Comparison of ENCODE assay signal across 1 cellular context in the genomic region with DNA sequence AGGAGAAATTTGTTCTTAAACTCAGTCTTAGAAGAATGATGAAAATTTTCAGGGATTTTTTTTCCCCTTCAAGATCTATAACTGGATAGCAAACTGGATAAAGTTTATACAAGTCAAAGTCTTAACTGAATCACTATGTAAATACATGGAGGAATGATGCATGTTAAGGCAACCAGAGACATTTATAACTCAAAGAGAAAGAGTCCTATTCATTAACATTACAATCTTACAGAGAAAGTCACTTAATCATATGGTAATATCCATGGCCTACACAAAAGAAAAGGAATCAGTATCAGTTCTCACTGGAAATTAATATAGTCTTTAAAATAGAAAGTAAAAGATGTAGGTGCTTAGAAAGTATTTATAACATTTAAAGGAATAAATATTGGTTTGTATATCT.
TF ChIP-seq lines count a peak whose summit lies in the region.

No MANE protein-coding gene starts in this region.

TF ChIP-seq in H1, 55 proteins besides CTCF, POLR2A, EP300 and RAD21 (continued from another document):
- TF ChIP-seq, protein P1, sequence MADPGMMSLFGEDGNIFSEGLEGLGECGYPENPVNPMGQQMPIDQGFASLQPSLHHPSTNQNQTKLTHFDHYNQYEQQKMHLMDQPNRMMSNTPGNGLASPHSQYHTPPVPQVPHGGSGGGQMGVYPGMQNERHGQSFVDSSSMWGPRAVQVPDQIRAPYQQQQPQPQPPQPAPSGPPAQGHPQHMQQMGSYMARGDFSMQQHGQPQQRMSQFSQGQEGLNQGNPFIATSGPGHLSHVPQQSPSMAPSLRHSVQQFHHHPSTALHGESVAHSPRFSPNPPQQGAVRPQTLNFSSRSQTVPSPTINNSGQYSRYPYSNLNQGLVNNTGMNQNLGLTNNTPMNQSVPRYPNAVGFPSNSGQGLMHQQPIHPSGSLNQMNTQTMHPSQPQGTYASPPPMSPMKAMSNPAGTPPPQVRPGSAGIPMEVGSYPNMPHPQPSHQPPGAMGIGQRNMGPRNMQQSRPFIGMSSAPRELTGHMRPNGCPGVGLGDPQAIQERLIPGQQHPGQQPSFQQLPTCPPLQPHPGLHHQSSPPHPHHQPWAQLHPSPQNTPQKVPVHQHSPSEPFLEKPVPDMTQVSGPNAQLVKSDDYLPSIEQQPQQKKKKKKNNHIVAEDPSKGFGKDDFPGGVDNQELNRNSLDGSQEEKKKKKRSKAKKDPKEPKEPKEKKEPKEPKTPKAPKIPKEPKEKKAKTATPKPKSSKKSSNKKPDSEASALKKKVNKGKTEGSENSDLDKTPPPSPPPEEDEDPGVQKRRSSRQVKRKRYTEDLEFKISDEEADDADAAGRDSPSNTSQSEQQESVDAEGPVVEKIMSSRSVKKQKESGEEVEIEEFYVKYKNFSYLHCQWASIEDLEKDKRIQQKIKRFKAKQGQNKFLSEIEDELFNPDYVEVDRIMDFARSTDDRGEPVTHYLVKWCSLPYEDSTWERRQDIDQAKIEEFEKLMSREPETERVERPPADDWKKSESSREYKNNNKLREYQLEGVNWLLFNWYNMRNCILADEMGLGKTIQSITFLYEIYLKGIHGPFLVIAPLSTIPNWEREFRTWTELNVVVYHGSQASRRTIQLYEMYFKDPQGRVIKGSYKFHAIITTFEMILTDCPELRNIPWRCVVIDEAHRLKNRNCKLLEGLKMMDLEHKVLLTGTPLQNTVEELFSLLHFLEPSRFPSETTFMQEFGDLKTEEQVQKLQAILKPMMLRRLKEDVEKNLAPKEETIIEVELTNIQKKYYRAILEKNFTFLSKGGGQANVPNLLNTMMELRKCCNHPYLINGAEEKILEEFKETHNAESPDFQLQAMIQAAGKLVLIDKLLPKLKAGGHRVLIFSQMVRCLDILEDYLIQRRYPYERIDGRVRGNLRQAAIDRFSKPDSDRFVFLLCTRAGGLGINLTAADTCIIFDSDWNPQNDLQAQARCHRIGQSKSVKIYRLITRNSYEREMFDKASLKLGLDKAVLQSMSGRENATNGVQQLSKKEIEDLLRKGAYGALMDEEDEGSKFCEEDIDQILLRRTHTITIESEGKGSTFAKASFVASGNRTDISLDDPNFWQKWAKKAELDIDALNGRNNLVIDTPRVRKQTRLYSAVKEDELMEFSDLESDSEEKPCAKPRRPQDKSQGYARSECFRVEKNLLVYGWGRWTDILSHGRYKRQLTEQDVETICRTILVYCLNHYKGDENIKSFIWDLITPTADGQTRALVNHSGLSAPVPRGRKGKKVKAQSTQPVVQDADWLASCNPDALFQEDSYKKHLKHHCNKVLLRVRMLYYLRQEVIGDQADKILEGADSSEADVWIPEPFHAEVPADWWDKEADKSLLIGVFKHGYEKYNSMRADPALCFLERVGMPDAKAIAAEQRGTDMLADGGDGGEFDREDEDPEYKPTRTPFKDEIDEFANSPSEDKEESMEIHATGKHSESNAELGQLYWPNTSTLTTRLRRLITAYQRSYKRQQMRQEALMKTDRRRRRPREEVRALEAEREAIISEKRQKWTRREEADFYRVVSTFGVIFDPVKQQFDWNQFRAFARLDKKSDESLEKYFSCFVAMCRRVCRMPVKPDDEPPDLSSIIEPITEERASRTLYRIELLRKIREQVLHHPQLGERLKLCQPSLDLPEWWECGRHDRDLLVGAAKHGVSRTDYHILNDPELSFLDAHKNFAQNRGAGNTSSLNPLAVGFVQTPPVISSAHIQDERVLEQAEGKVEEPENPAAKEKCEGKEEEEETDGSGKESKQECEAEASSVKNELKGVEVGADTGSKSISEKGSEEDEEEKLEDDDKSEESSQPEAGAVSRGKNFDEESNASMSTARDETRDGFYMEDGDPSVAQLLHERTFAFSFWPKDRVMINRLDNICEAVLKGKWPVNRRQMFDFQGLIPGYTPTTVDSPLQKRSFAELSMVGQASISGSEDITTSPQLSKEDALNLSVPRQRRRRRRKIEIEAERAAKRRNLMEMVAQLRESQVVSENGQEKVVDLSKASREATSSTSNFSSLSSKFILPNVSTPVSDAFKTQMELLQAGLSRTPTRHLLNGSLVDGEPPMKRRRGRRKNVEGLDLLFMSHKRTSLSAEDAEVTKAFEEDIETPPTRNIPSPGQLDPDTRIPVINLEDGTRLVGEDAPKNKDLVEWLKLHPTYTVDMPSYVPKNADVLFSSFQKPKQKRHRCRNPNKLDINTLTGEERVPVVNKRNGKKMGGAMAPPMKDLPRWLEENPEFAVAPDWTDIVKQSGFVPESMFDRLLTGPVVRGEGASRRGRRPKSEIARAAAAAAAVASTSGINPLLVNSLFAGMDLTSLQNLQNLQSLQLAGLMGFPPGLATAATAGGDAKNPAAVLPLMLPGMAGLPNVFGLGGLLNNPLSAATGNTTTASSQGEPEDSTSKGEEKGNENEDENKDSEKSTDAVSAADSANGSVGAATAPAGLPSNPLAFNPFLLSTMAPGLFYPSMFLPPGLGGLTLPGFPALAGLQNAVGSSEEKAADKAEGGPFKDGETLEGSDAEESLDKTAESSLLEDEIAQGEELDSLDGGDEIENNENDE (IDR thresholded peaks at IDR 0.05; ENCODE audit: insufficient replicate concordance, low read length): peak; percentile 74
